In the genomic region with DNA sequence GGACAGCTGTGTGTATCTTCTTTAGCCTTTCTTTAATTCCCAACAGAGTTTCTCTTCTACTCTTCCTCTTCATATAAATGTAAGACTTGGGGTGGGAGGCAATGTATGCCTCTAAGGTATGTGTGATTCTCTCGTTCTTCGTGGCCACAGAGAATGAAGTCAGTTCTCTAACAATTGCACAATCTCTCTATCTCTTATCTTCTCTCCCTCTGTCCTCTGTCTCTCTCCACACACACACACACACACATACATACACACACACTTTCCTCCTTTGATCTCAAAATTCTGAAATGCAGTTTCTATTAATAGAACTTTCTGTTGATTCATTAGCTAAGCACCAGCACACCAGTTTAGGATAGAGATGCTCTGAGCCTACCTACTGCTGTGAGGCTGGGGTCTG, we compare ENCODE assay signal across 17 cellular contexts.
DNase-seq lines count a peak whose midpoint lies in the region; ATAC-seq, FAIRE-seq and TF ChIP-seq lines count a peak whose summit lies in the region.
"Had no signal": no experiment of that assay in that cellular context is flagged by ENCODE, and none has a peak within 500 bp of the region (broad histone marks: within the 10 kb centered on the region; RNA-seq: fewer than 3 reads in every experiment).

No MANE protein-coding gene starts in this region.

- peak; percentile 11 for DNase-seq in OCI-M1 (lab: John Stamatoyannopoulos, UW)
- DNase-seq in HepG2 (ENCODE audit: low spot score) = peak; percentile 8
- no peak for DNase-seq in activated T-cell treated with anti-CD3 and anti-CD28 coated beads, Interleukin-2, amount 50 U/mL, for 4 hours
- DNase-seq in activated naive CD4-positive, alpha-beta T cell treated with Interleukin-2 at 50 U/mL for 16 hours = no peak
- DNase-seq in HTR-8/SVneo (ENCODE audit: insufficient read length, low spot score) = no peak
- DNase-seq: ACHN; C1 segment of cervical spinal cord; CD4-positive, alpha-beta T cell; DMS79; H9 had no signal

- H3K36me3 ChIP-seq in HEK293 (ENCODE audit: control insufficient read depth in 2 of 2, insufficient read depth in 1 of 2, low read length in 2 of 2) = no peaks in the 10 kb centered on the region
- no peaks in the 10 kb centered on the region for H3K36me3 ChIP-seq in HepG2 (replicated peaks in 1 of 2; ENCODE audit: control insufficient read depth in 1 of 2, insufficient read depth in 2 of 2, low read length in 2 of 2)

- H3K27me3 Mint-ChIP-seq in brain = no peaks in the 10 kb centered on the region
- peaks cover 6% of the 10 kb centered on the region for H3K27me3 Mint-ChIP-seq in activated T-cell treated with anti-CD3 and anti-CD28 coated beads, Interleukin-2, amount 50 U/mL, for 4 hours (ENCODE audit: low read depth)

- FAIRE-seq in HepG2 (lab: Jason Lieb, UNC) (no peak), HTR-8/SVneo (lab: Jason Lieb, UNC) (no peak)
- FAIRE-seq: GM12878, GM18507 had no signal

- H3K4me1 Mint-ChIP-seq in brain = peaks cover 47% of the 10 kb centered on the region
- H3K4me1 Mint-ChIP-seq in activated T-cell treated with anti-CD3 and anti-CD28 coated beads, Interleukin-2, amount 50 U/mL, for 4 hours (ENCODE audit: low read depth) = no peaks in the 10 kb centered on the region
- H3K4me1 Mint-ChIP-seq: B cell had no signal

- no peaks in the 10 kb centered on the region for H3K9me3 Mint-ChIP-seq in brain
- no peaks in the 10 kb centered on the region for H3K9me3 Mint-ChIP-seq in activated T-cell treated with anti-CD3 and anti-CD28 coated beads, Interleukin-2, amount 50 U/mL, for 4 hours
- H3K9me3 Mint-ChIP-seq: GM23338, H9 had no signal

- WGBS in HepG2 (ENCODE audit: low lambda C conversion rate) = 2% methylated on average over 2 of the region's 2 CpGs

- no peak overlapping the region for H3K4me3 ChIP-seq in HEK293 (ENCODE audit: low read depth, low read length)
- no peak overlapping the region for H3K4me3 ChIP-seq in HepG2 (replicated peaks in 1 of 3; ENCODE audit: insufficient read depth in 1 of 3, low read depth in 2 of 3, low read length in 3 of 3)
- H3K4me3 ChIP-seq: GM12878, GM23338 had no signal

- peak overlapping the region in 3 of 5 experiments; percentile 2 to 21 (median 4) for H3K27ac Mint-ChIP-seq in brain
- H3K27ac Mint-ChIP-seq: B cell; CD4-positive, alpha-beta T cell; GM23338; H9 had no signal

- no peaks in the 10 kb centered on the region for H3K9me3 ChIP-seq in HEK293 (ENCODE audit: control insufficient read depth, insufficient read depth, low read depth, low read length)
- no peaks in the 10 kb centered on the region for H3K9me3 ChIP-seq in HepG2 (ENCODE audit: low read length)

- CTCF ChIA-PET in HEK293 (lab: Yijun Ruan, JAX) (interaction anchor here (0.7 kb wide), 1 partner anchor 615 kb away, joined by 3 read pairs; the partner anchor contains the start of gene SALL1), HepG2 (lab: Yijun Ruan, JAX; ENCODE audit: low intra/inter-chr PET ratio, low total read pairs) (no interaction called here)

- H3K27ac ChIP-seq in HEK293 (ENCODE audit: extremely low read depth, low read depth, low read length) (no peak overlapping the region), HepG2 (ENCODE audit: extremely low read length, insufficient read depth, low read length) (no peak overlapping the region)

- H3K4me2 ChIP-seq in HepG2 (ENCODE audit: low read depth, low read length) = no peak overlapping the region
- H3K4me2 ChIP-seq: GM23338 had no signal

- no TSS peak for BruUV-seq in HepG2 (replicated peaks; lab: Mats Ljungman, UMichigan)

- H2AFZ ChIP-seq in HepG2 (ENCODE audit: low read length) = no peak overlapping the region
- H2AFZ ChIP-seq: GM23338 had no signal

- TF ChIP-seq EP300 in HepG2 (IDR thresholded peaks at IDR 0.05; ENCODE audit: low read depth in 2 of 2, low read length in 2 of 2) = no peak
- TF ChIP-seq EP300 in HepG2 (CRISPR knock-in tag; IDR thresholded peaks at IDR 0.05; ENCODE audit: borderline replicate concordance) = no peak

- POLR2A ChIA-PET in HEK293 (lab: Yijun Ruan, JAX) = no interaction called here
- POLR2A ChIA-PET in HepG2 (lab: Yijun Ruan, JAX) = no interaction called here

- no peak overlapping the region for H3K9ac ChIP-seq in HepG2 (ENCODE audit: insufficient read depth, low read depth, low read length)

- H3K36me3 Mint-ChIP-seq in brain = no peaks in the 10 kb centered on the region
- H3K36me3 Mint-ChIP-seq in activated T-cell treated with anti-CD3 and anti-CD28 coated beads, Interleukin-2, amount 50 U/mL, for 4 hours (ENCODE audit: insufficient read depth) = no peaks in the 10 kb centered on the region

- no peak for TF ChIP-seq POLR2A in HepG2 (IDR thresholded peaks at IDR 0.05; ENCODE audit: insufficient read depth in 1 of 2, low read depth in 2 of 2, low read length in 2 of 2)

- H3K4me1 ChIP-seq in HEK293 (ENCODE audit: control insufficient read depth, insufficient read depth, low read length) (no peaks in the 10 kb centered on the region), HepG2 (ENCODE audit: insufficient read depth, low read length) (no peaks in the 10 kb centered on the region)

- H3K79me2 ChIP-seq in HepG2 (ENCODE audit: insufficient read depth, low read length) = no peaks in the 10 kb centered on the region

- ATAC-seq in HepG2 (no peak), HG03342 (IDR thresholded peaks at IDR 0.05; ENCODE audit: unreplicated experiment) (no peak)
- ATAC-seq in activated T-cell treated with anti-CD3 and anti-CD28 coated beads, Interleukin-2, amount 50 U/mL, for 4 hours = no peak
- ATAC-seq: GM12878, GM23338 had no signal

- H3K27me3 ChIP-seq in HepG2 (ENCODE audit: control insufficient read depth in 1 of 2, insufficient read depth in 2 of 2, low read length in 2 of 2) = no peaks in the 10 kb centered on the region; a peak in 2 of 5 replicates

- intact Hi-C loops in HepG2 (cut with micrococcal nuclease; ENCODE audit: unreplicated experiment) = no loop called here

- no peak for TF ChIP-seq RAD21 in HepG2 (CRISPR knock-in tag; IDR thresholded peaks at IDR 0.05)

- TF ChIP-seq CTCF in HEK293 (tag by site-specific recombination; IDR thresholded peaks at IDR 0.05) = no peak
- no peak for TF ChIP-seq CTCF in brain (conservative IDR thresholded peaks at IDR 0.05)
- no peak for TF ChIP-seq CTCF in HepG2 (CRISPR knock-in tag; IDR thresholded peaks at IDR 0.05)

- no peak overlapping the region for H3K4me3 Mint-ChIP-seq in brain
- H3K4me3 Mint-ChIP-seq in activated T-cell treated with anti-CD3 and anti-CD28 coated beads, Interleukin-2, amount 50 U/mL, for 4 hours = no peak overlapping the region
- H3K4me3 Mint-ChIP-seq: B cell; CD4-positive, alpha-beta T cell; GM23338; H9 had no signal

- no peaks in the 10 kb centered on the region for H4K20me1 ChIP-seq in HepG2 (ENCODE audit: insufficient read depth, low read length)

- in situ Hi-C loops in HepG2 (cut with HindIII; ENCODE audit: extremely low pct_ligation_motif_present, low pct_unique_long_range_greater_than_20kb) = loop anchor here (25.0 kb wide), 1 partner anchor 879 kb away; no protein-coding TSS in a partner anchor

TF ChIP-seq in HEK293, 187 proteins besides CTCF, POLR2A, EP300 and RAD21 (continues in another document):
- TF ChIP-seq ZNF843 (tag by site-specific recombination; IDR thresholded peaks at IDR 0.05) (no peak), TCF7L2 (IDR thresholded peaks at IDR 0.05; ENCODE audit: borderline replicate concordance, low read depth, low read length) (0 out of 2 replicates have a peak, but pooled peaks have one; percentile 21), ELK4 (IDR thresholded peaks at IDR 0.05; ENCODE audit: borderline replicate concordance, low read depth, low read length) (no peak), ZNF140 (tag by site-specific recombination; IDR thresholded peaks at IDR 0.05) (no peak)
- TF ChIP-seq, protein P1, sequence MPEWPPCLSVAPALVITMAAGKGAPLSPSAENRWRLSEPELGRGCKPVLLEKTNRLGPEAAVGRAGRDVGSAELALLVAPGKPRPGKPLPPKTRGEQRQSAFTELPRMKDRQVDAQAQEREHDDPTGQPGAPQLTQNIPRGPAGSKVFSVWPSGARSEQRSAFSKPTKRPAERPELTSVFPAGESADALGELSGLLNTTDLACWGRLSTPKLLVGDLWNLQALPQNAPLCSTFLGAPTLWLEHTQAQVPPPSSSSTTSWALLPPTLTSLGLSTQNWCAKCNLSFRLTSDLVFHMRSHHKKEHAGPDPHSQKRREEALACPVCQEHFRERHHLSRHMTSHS (tag by site-specific recombination; IDR thresholded peaks at IDR 0.05) = no peak

TF ChIP-seq in HepG2, 621 proteins besides CTCF, POLR2A, EP300 and RAD21:
- TF ChIP-seq CEBPB (IDR thresholded peaks at IDR 0.05; ENCODE audit: borderline replicate concordance, low read depth, low read length) = peak; percentile 52; the same call in 1 of the 2 replicates
- no peak for TF ChIP-seq ZNF816 (CRISPR knock-in tag; IDR thresholded peaks at IDR 0.05; ENCODE audit: borderline replicate concordance)
- no peak for TF ChIP-seq ZNF557 (CRISPR knock-in tag; IDR thresholded peaks at IDR 0.05)
- no peak for TF ChIP-seq DZIP1 (CRISPR knock-in tag; IDR thresholded peaks at IDR 0.05)
- 0 out of 2 replicates have a peak, but pooled peaks have one; percentile 10 for TF ChIP-seq TCF7 (IDR thresholded peaks at IDR 0.05; ENCODE audit: low read depth)
- TF ChIP-seq PRPF4 (IDR thresholded peaks at IDR 0.05; ENCODE audit: low read depth, low read length, poor library complexity, severe bottlenecking) = no peak
- no peak for TF ChIP-seq CHCHD3 (CRISPR knock-in tag; IDR thresholded peaks at IDR 0.05)
TF ChIP-seq in HepG2: peak in this region for 2.

Comparison
In these comparisons a context has a peak if more than half of its experiments do, and no peak if none do; other contexts are left out.
1. DNase-seq: peak in OCI-M1 (single experiment) and HepG2 (single experiment); none in activated T-cell treated with anti-CD3 and anti-CD28 coated beads, Interleukin-2, amount 50 U/mL, for 4 hours (single experiment), activated naive CD4-positive, alpha-beta T cell treated with Interleukin-2 at 50 U/mL for 16 hours (single experiment) and HTR-8/SVneo (single experiment).
2. Of the 63 proteins assayed by ChIP-seq in both HepG2 and HEK293: peak only in HepG2: none; only in HEK293: TCF7L2; in both: none; in neither: 62.